ENCODE assay signal across 9 cellular contexts in genomic region chr5:111461261-111461671, GRCh38. TPM values are rescaled to one million over a fixed set of nuclear protein-coding genes. Genes with fewer than 3 reads are reported as not detected.
A peak's percentile ranks its signal among the peaks of the same experiment; 100 is the strongest.
DNase-seq lines count a peak whose midpoint lies in the region; ATAC-seq, FAIRE-seq and TF ChIP-seq lines count a peak whose summit lies in the region.
"Had no signal": no experiment of that assay in that cellular context is flagged by ENCODE, and none has a peak within 500 bp of the region (broad histone marks: within the 10 kb centered on the region; RNA-seq: fewer than 3 reads in every experiment).

No MANE protein-coding gene starts in this region.

- no peak overlapping the region for H3K4me2 ChIP-seq in fibroblast of lung (ENCODE audit: extremely low read depth, insufficient read depth, low read length)

- no peaks in the 10 kb centered on the region for H3K9me3 Mint-ChIP-seq in activated naive CD4-positive, alpha-beta T cell treated with anti-CD3 and anti-CD28 coated beads, Interleukin-2, amount 50 U/mL, for 24 hours

- no peak overlapping the region for H3K9ac ChIP-seq in fibroblast of lung (ENCODE audit: insufficient read depth, low read length)

- no peak overlapping the region for H3K4me3 Mint-ChIP-seq in activated naive CD4-positive, alpha-beta T cell treated with anti-CD3 and anti-CD28 coated beads, Interleukin-2, amount 50 U/mL, for 24 hours

- no peaks in the 10 kb centered on the region for H3K79me2 ChIP-seq in fibroblast of lung (ENCODE audit: control insufficient read depth, insufficient read depth, low read length)

- peak overlapping the region; percentile 14 for H3K27ac Mint-ChIP-seq in activated naive CD4-positive, alpha-beta T cell treated with anti-CD3 and anti-CD28 coated beads, Interleukin-2, amount 50 U/mL, for 24 hours

- H4K20me1 ChIP-seq in fibroblast of lung (ENCODE audit: control insufficient read depth, extremely low read depth, insufficient read depth, low read length): no peaks in the 10 kb centered on the region

- peaks cover 43% of the 10 kb centered on the region for H3K36me3 Mint-ChIP-seq in activated naive CD4-positive, alpha-beta T cell treated with anti-CD3 and anti-CD28 coated beads, Interleukin-2, amount 50 U/mL, for 24 hours

- H3K9me3 ChIP-seq in fibroblast of lung (ENCODE audit: control insufficient read depth, insufficient read depth, low read depth, low read length) (no peaks in the 10 kb centered on the region), small intestine (ENCODE audit: control insufficient read depth, low read depth) (no peaks in the 10 kb centered on the region)

- no peak for FAIRE-seq in small intestine (lab: Jason Lieb, UNC)

- H3K27ac ChIP-seq in fibroblast of lung (ENCODE audit: insufficient read depth, low read length): no peak overlapping the region
- no peak overlapping the region for H3K27ac ChIP-seq in small intestine (ENCODE audit: low read depth in 1 of 2, low read length in 1 of 2)
- H3K27ac ChIP-seq: SK-N-MC had no signal

- ATAC-seq in activated CD4-positive, CD25-positive, alpha-beta regulatory T cell treated with anti-CD3 and anti-CD28 coated beads, Interleukin-2, amount 50 U/mL, for 24 hours: no peak

- no peak for DNase-seq in activated naive CD4-positive, alpha-beta T cell treated with Interleukin-2 at 50 U/mL for 16 hours
- DNase-seq in NCI-H460 (ENCODE audit: extremely low read depth, low read depth) (peak; percentile 26), fibroblast of lung (ENCODE audit: low read depth in 2 of 2) (peak; percentile 2 to 23), small intestine (peak; percentile 5), GM19240 (ENCODE audit: insufficient read length, low spot score) (no peak), OCI-M2 (lab: John Stamatoyannopoulos, UW; ENCODE audit: unreplicated experiment) (no peak)

- no peak overlapping the region for H2AFZ ChIP-seq in fibroblast of lung (ENCODE audit: low read length)

- peak in 1 of 2 donors; percentile 27 for TF ChIP-seq CTCF in fibroblast of lung (conservative IDR thresholded peaks at IDR 0.05 in 1 of 2, IDR thresholded peaks at IDR 0.05 in 1 of 2; ENCODE audit: low read depth in 1 of 2, low read length in 2 of 2)

- no peaks in the 10 kb centered on the region for H3K4me1 ChIP-seq in fibroblast of lung (ENCODE audit: control insufficient read depth, extremely low read depth, insufficient read depth, low read length)
- H3K4me1 ChIP-seq in small intestine (ENCODE audit: control insufficient read depth in 2 of 2, insufficient read depth in 1 of 2, low read depth in 1 of 2, low read length in 1 of 2): no peaks in the 10 kb centered on the region

- no peaks in the 10 kb centered on the region for H3K27me3 Mint-ChIP-seq in activated naive CD4-positive, alpha-beta T cell treated with anti-CD3 and anti-CD28 coated beads, Interleukin-2, amount 50 U/mL, for 24 hours

- peaks cover 36% of the 10 kb centered on the region for H3K4me1 Mint-ChIP-seq in activated naive CD4-positive, alpha-beta T cell treated with anti-CD3 and anti-CD28 coated beads, Interleukin-2, amount 50 U/mL, for 24 hours

- no peaks in the 10 kb centered on the region for H3K27me3 ChIP-seq in fibroblast of lung (ENCODE audit: control insufficient read depth, insufficient read depth, low read length)
- H3K27me3 ChIP-seq in small intestine (ENCODE audit: control insufficient read depth in 2 of 2, insufficient read depth in 2 of 2, low read length in 2 of 2): no peaks in the 10 kb centered on the region

- H3K36me3 ChIP-seq in fibroblast of lung (ENCODE audit: control insufficient read depth, insufficient read depth, low read length) (no peaks in the 10 kb centered on the region), small intestine (ENCODE audit: control insufficient read depth in 2 of 2, insufficient read depth in 2 of 2, low read length in 2 of 2) (peaks cover 0 to 2% of the 10 kb centered on the region in 2 donors)

- WGBS in small intestine, 3 donors: 48 to 61% (median 54%) methylated on average over 2 of the region's 2 CpGs

- H3K4me3 ChIP-seq in fibroblast of lung (replicated peaks in 1 of 4; ENCODE audit: control extremely low read depth in 1 of 4, insufficient read depth in 1 of 4, low read depth in 3 of 4, low read length in 4 of 4) (no peak overlapping the region), small intestine (ENCODE audit: low read depth in 1 of 2, low read length in 2 of 2) (no peak overlapping the region)
- H3K4me3 ChIP-seq: SK-N-MC had no signal

RNA-seq across cellular contexts. Expression of gene STARD4, which starts 51.1 kb away (rescaled TPM):
- 142 and 150 TPM in 2 replicates for total RNA-seq in NCI-H460 (2014; rRNA removed; shearing (Covaris generic))
- polyA plus RNA-seq in NCI-H460 (2014; cell fraction: nucleus; rRNA removed): 232 and 308 TPM in 2 replicates
- total RNA-seq in fibroblast of lung: 88.6 and 154 TPM in 2 replicates
- polyA plus RNA-seq in fibroblast of lung (39.1 and 74.6 TPM in 2 replicates), small intestine (10 to 100 TPM; 14.6 to 25.7 (median 23.5) TPM)
- polyA plus RNA-seq in fibroblast of lung (2012): 32.6 and 53.1 TPM in 2 replicates
- 15.7 and 42.7 TPM in 2 replicates for polyA minus RNA-seq in fibroblast of lung (ENCODE audit: low replicate concordance)

Comparison
In these comparisons a context has a peak if more than half of its experiments do, and no peak if none do; other contexts are left out.
1. DNase-seq: peak in NCI-H460 (single experiment), fibroblast of lung (2 of 2) and small intestine (single experiment); none in activated naive CD4-positive, alpha-beta T cell treated with Interleukin-2 at 50 U/mL for 16 hours (single experiment), GM19240 (single experiment) and OCI-M2 (single experiment).